Comparison of ENCODE assay signal across 8 cellular contexts in genomic region chr17:29567362-29568330, GRCh38. TPM values are rescaled to one million over a fixed set of nuclear protein-coding genes. Genes with fewer than 3 reads are reported as not detected.
DNase-seq lines count a peak whose midpoint lies in the region; ATAC-seq and TF ChIP-seq lines count a peak whose summit lies in the region.

No MANE protein-coding gene starts in this region.

- H3K27me3 ChIP-seq in A673 (replicated peaks; ENCODE audit: insufficient read depth, low read depth, low read length, poor library complexity): no peaks in the 10 kb centered on the region
- no peaks in the 10 kb centered on the region for H3K27me3 ChIP-seq in muscle layer of colon (ENCODE audit: control insufficient read depth in 1 of 2, insufficient read depth in 2 of 2, low read length in 2 of 2)

- H3K4me3 ChIP-seq in A673 (ENCODE audit: low read depth, low read length, poor library complexity, severe bottlenecking): peak overlapping the region; percentile 83
- H3K4me3 ChIP-seq in epithelial cell of proximal tubule (ENCODE audit: low read depth, low read length): peak overlapping the region; percentile 77
- H3K4me3 ChIP-seq in muscle layer of colon (ENCODE audit: low read depth in 1 of 2, low read length in 2 of 2): peak overlapping the region; percentile 65 to 88

- peak overlapping the region; percentile 75 for H3K27ac ChIP-seq in A673 (ENCODE audit: low read depth, low read length, poor library complexity, severe bottlenecking)
- peak overlapping the region; percentile 36 for H3K27ac ChIP-seq in muscle layer of colon (ENCODE audit: low read depth, low read length)

- peaks cover 8% of the 10 kb centered on the region for H3K4me1 ChIP-seq in A673 (ENCODE audit: insufficient read depth, low read length, poor library complexity, severe bottlenecking)
- H3K4me1 ChIP-seq in muscle layer of colon (ENCODE audit: insufficient read depth, low read length): peaks cover 19% of the 10 kb centered on the region

- DNase-seq in A673 (ENCODE audit: low spot score): peak; percentile 87
- peak; percentile 33 for DNase-seq in NCI-H82 treated with DMSO at 0.1 percent for 48 hours (lab: John Stamatoyannopoulos, UW; ENCODE audit: unreplicated experiment)
- DNase-seq in activated CD8-positive, alpha-beta memory T cell treated with anti-CD3 and anti-CD28 coated beads, Interleukin-2, amount 50 U/mL, for 4 hours: peak; percentile 73
- DNase-seq in epithelial cell of proximal tubule (ENCODE audit: low read depth): no peak
- DNase-seq in stimulated activated naive CD8-positive, alpha-beta T cell treated with anti-CD3 and anti-CD28 coated beads, Interleukin-15, amount 100 ng/mL, for 72 hours: peak; percentile 89

- peaks cover 38% of the 10 kb centered on the region for H3K4me1 Mint-ChIP-seq in stimulated activated naive CD8-positive, alpha-beta T cell treated with anti-CD3 and anti-CD28 coated beads, Interleukin-15, amount 100 ng/mL, for 72 hours

- intact Hi-C loops in A673 (cut with micrococcal nuclease; ENCODE audit: unreplicated experiment): loop anchor here (1.0 to 10.0 kb wide), 3 partner anchors 24 to 197 kb away; partner anchors contain the start of gene CORO6

- TF ChIP-seq CTCF in A673 (conservative IDR thresholded peaks at IDR 0.05; ENCODE audit: low read depth, low read length) (peak; percentile 40), epithelial cell of proximal tubule (conservative IDR thresholded peaks at IDR 0.05; ENCODE audit: low read depth, low read length) (peak; percentile 28)

- H3K27ac Mint-ChIP-seq in stimulated activated naive CD8-positive, alpha-beta T cell treated with anti-CD3 and anti-CD28 coated beads, Interleukin-15, amount 100 ng/mL, for 72 hours: peak overlapping the region; percentile 90 to 92

- no peaks in the 10 kb centered on the region for H3K9me3 Mint-ChIP-seq in stimulated activated naive CD8-positive, alpha-beta T cell treated with anti-CD3 and anti-CD28 coated beads, Interleukin-15, amount 100 ng/mL, for 72 hours

- no TSS peak for BruUV-seq in A673 (replicated peaks; lab: Mats Ljungman, UMichigan)

- peak overlapping the region; percentile 27 for H3K9ac ChIP-seq in muscle layer of colon (ENCODE audit: low read length)

- CTCF ChIA-PET in A673 (lab: Charles Lee): interaction anchor here (0.5 to 1.0 kb wide), 6 partner anchors 198 to 529 kb away, joined by 3 to 7 read pairs (median 4); no protein-coding TSS in a partner anchor

- H3K9me3 ChIP-seq in A673 (ENCODE audit: low read depth, low read length, poor library complexity, severe bottlenecking) (no peaks in the 10 kb centered on the region), muscle layer of colon (ENCODE audit: low read length) (no peaks in the 10 kb centered on the region)

- H3K36me3 ChIP-seq in A673 (ENCODE audit: insufficient read depth, low read length, poor library complexity, severe bottlenecking) (no peaks in the 10 kb centered on the region), muscle layer of colon (ENCODE audit: insufficient read depth, low read length) (no peaks in the 10 kb centered on the region)

- peak; percentile 40 for ATAC-seq in GM18517 (IDR thresholded peaks at IDR 0.05; ENCODE audit: unreplicated experiment)
- ATAC-seq in HG03108 (IDR thresholded peaks at IDR 0.05; ENCODE audit: unreplicated experiment): peak; percentile 36
- ATAC-seq in stimulated activated naive CD8-positive, alpha-beta T cell treated with anti-CD3 and anti-CD28 coated beads, Interleukin-15, amount 100 ng/mL, for 72 hours: peak; percentile 75

- H3K27me3 Mint-ChIP-seq in stimulated activated naive CD8-positive, alpha-beta T cell treated with anti-CD3 and anti-CD28 coated beads, Interleukin-15, amount 100 ng/mL, for 72 hours: no peaks in the 10 kb centered on the region

- POLR2A ChIA-PET in A673 (lab: Charles Lee; ENCODE audit: low non-redundant PET): interaction anchor here (0.6 to 0.7 kb wide), 2 partner anchors 25 to 223 kb away, joined by 4 to 17 read pairs; partner anchors contain the start of gene ANKRD13B

- peak overlapping the region; percentile 93 to 95 for H3K4me3 Mint-ChIP-seq in stimulated activated naive CD8-positive, alpha-beta T cell treated with anti-CD3 and anti-CD28 coated beads, Interleukin-15, amount 100 ng/mL, for 72 hours

RNA-seq across cellular contexts. Expression of gene ABHD15, which starts 0.8 kb away (rescaled TPM):
- 5.4 and 8.0 TPM in 2 replicates for total RNA-seq in A673 (2021)
- 8.2 and 11.3 TPM in 2 replicates for total RNA-seq in epithelial cell of proximal tubule

RNA-seq across cellular contexts. Expression of gene TP53I13, which starts 0.9 kb away (rescaled TPM):
- 34.6 and 41.4 TPM in 2 replicates for total RNA-seq in A673 (2021)
- total RNA-seq in epithelial cell of proximal tubule: 77.6 and 78.8 TPM in 2 replicates

RNA-seq across cellular contexts. Expression of gene GIT1, which starts 21.8 kb away (rescaled TPM):
- 120 and 125 TPM in 2 replicates for total RNA-seq in A673 (2021)
- total RNA-seq in epithelial cell of proximal tubule: 61.3 and 74.3 TPM in 2 replicates

RNA-seq across cellular contexts. Expression of gene ANKRD13B, which starts 25.3 kb away (rescaled TPM):
- total RNA-seq in A673 (2021) (81.5 and 98.7 TPM in 2 replicates), epithelial cell of proximal tubule (12.9 and 30.7 TPM in 2 replicates)

RNA-seq across cellular contexts. Expression of gene CORO6, which starts 55.1 kb away (rescaled TPM):
- total RNA-seq in A673 (2021) (19.7 and 28.9 TPM in 2 replicates), epithelial cell of proximal tubule (4.4 and 28.7 TPM in 2 replicates)
